Comparison of ENCODE assay signal across 17 cellular contexts in the genomic region with DNA sequence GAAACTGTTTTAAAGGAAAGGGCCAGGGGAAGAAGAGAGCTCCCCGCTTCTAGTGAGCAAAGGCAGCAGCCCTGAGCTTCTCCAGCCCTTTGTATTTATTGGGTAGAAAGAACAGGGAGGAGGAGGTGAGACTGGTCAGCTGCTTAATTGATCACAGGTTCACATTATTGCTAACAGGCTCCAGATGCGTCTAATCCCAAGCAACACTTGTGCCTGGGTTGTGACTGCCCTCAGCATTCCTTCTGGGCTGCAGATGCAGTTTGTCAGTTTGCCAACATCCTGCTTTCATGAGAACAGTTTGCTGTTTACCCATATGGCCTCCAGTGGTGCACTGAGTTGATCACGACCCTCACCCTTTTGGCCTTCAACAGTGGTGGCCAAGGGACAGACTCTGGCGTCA.
"Had no signal": no experiment of that assay in that cellular context is flagged by ENCODE, and none has a peak within 500 bp of the region (broad histone marks: within the 10 kb centered on the region; RNA-seq: fewer than 3 reads in every experiment).

No MANE protein-coding gene starts in this region.

- DNase-seq: activated CD4-positive, alpha-beta memory T cell treated with anti-CD3 and anti-CD28 coated beads, Interleukin-2, amount 10 ng/mL, durations not matched to agents 7 days and 5 days; activated CD4-positive, alpha-beta T cell treated with anti-CD3 and anti-CD28 coated beads for 4 hours; activated naive CD4-positive, alpha-beta T cell treated with anti-CD3 and anti-CD28 coated beads, Interleukin-2, amount 50 U/mL, for 16 hours; activated T-cell treated with anti-CD3 and anti-CD28 coated beads, Interleukin-2, amount 50 U/mL, for 24 hours; adrenal gland; erythroblast; foreskin melanocyte; left ventricle myocardium inferior; mucosa of descending colon; naive thymus-derived CD4-positive, alpha-beta T cell; pancreas; spleen; trophoblast cell had no signal

- ATAC-seq: mucosa of descending colon; naive thymus-derived CD4-positive, alpha-beta T cell; pancreas; sciatic nerve; WTC11 had no signal

- H3K27ac ChIP-seq: adrenal gland, cardiac muscle cell, left ventricle myocardium inferior, pancreas, spleen, suprapubic skin had no signal

- H3K4me1 ChIP-seq: adrenal gland, left ventricle myocardium inferior, pancreas, suprapubic skin had no signal

- H3K9me3 ChIP-seq: adrenal gland, left ventricle myocardium inferior, mucosa of descending colon, pancreas, spleen, suprapubic skin had no signal

- H3K36me3 ChIP-seq: adrenal gland, cardiac muscle cell, left ventricle myocardium inferior, pancreas, spleen, suprapubic skin had no signal

- H3K4me3 ChIP-seq: adrenal gland, cardiac muscle cell, left ventricle myocardium inferior, mucosa of descending colon, pancreas, spleen, suprapubic skin had no signal
